Comparison of ENCODE assay signal across 8 cellular contexts in the genomic region with DNA sequence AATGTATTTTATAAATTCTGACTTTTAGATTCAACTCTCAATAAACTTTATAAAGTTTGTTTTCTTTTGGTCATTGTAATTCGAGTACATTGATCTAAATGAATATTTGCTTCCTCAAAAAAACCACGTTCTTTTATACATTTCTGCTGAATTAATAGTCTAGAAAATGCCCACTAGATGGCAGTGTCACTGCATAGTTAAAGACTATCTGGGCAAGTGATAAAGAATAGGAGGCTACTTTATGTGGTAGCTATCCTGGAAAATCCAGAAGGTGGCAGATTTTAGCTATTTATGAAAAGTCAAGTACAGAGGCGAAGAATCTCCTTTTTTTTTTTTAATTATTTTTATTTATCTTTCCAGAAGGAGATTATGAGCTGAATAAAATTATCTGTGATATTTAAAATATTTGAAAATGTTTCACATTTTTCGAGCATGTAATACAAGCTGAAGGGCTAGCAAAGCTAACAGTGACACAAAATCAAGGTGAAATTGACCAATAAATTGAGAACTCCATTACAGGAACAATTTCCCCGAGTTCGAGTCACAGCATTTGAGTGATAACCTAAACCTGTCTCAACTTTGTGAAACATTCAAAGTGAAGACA.
DNase-seq lines count a peak whose midpoint lies in the region; ATAC-seq and TF ChIP-seq lines count a peak whose summit lies in the region.

No MANE protein-coding gene starts in this region.

- peak overlapping the region; percentile 26; the same call in 1 of the 2 replicates for H3K27ac ChIP-seq in WERI-Rb-1
- H3K27ac ChIP-seq in heart left ventricle = no peak overlapping the region

- DNase-seq in DMS 273 treated with DMSO at 0.1 percent for 48 hours (lab: John Stamatoyannopoulos, UW) (peak; percentile 26), NCI-H2171 (lab: John Stamatoyannopoulos, UW) (peak; percentile 84), WERI-Rb-1 (no peak), heart left ventricle (peak in 1 of 5 donors; percentile 13), retinal pigment epithelial cell (ENCODE audit: low read depth) (peak; percentile 17), HK-2 (ENCODE audit: unreplicated experiment) (no peak)

- intact Hi-C loops in heart left ventricle (cut with DNase I) = no loop called here

- H3K4me1 ChIP-seq in heart left ventricle = no peaks in the 10 kb centered on the region

- H3K4me3 ChIP-seq in WERI-Rb-1 (ENCODE audit: low read depth, low read length) (no peak overlapping the region), heart left ventricle (no peak overlapping the region), retinal pigment epithelial cell (ENCODE audit: low read length) (no peak overlapping the region)

- ATAC-seq in GM19328 (IDR thresholded peaks at IDR 0.05; ENCODE audit: unreplicated experiment) = peak; percentile 72
- ATAC-seq in HG03342 (IDR thresholded peaks at IDR 0.05; ENCODE audit: unreplicated experiment) = peak; percentile 86
- ATAC-seq in heart left ventricle = peak in 3 of 4 donors; percentile 56 to 63 (median 57)

- H3K36me3 ChIP-seq in WERI-Rb-1 (no peaks in the 10 kb centered on the region), heart left ventricle (no peaks in the 10 kb centered on the region)

- 21 to 29% (median 23%) methylated on average over 6 of the region's 6 CpGs for WGBS in heart left ventricle, 4 donors

- no peaks in the 10 kb centered on the region for H3K9me3 ChIP-seq in WERI-Rb-1 (ENCODE audit: severe bottlenecking)
- H3K9me3 ChIP-seq in heart left ventricle = no peaks in the 10 kb centered on the region

- TF ChIP-seq CTCF in WERI-Rb-1 (IDR thresholded peaks at IDR 0.05; ENCODE audit: low read depth, low read length) = no peak
- TF ChIP-seq CTCF in heart left ventricle (IDR thresholded peaks at IDR 0.05) = peak; percentile 63 to 89 (median 76)
- peak; percentile 71 for TF ChIP-seq CTCF in retinal pigment epithelial cell (conservative IDR thresholded peaks at IDR 0.05; ENCODE audit: low read depth, low read length)

- H3K27me3 ChIP-seq in WERI-Rb-1 (ENCODE audit: insufficient read depth, low read depth, severe bottlenecking) (no peaks in the 10 kb centered on the region), heart left ventricle (no peaks in the 10 kb centered on the region)

- TF ChIP-seq POLR2A in heart left ventricle (IDR thresholded peaks at IDR 0.05) = no peak

Comparison
In these comparisons a context has a peak if more than half of its experiments do, and no peak if none do; other contexts are left out.
1. DNase-seq: peak in DMS 273 treated with DMSO at 0.1 percent for 48 hours (single experiment), NCI-H2171 (single experiment) and retinal pigment epithelial cell (single experiment); none in WERI-Rb-1 (single experiment) and HK-2 (single experiment).
2. Peak in every context shown above with its lines, with median percentiles within 50 percentile points of each other: ATAC-seq.